15 cellular contexts compared by ENCODE assay signal in genomic region chr1:61013953-61014667, GRCh38.
"Had no signal": no experiment of that assay in that cellular context is flagged by ENCODE, and none has a peak within 500 bp of the region (broad histone marks: within the 10 kb centered on the region; RNA-seq: fewer than 3 reads in every experiment).

No MANE protein-coding gene starts in this region.

- DNase-seq: colonic mucosa; effector CD4-positive, alpha-beta T cell; foreskin keratinocyte; kidney; left cardiac atrium; mammary epithelial cell; naive thymus-derived CD4-positive, alpha-beta T cell; right cardiac atrium; stimulated activated CD4-positive, alpha-beta T cell treated with anti-CD3 and anti-CD28 coated beads, Interleukin-2, amount 100 ng/mL, for 48 hours; stimulated activated naive CD4-positive, alpha-beta T cell treated with Interleukin-2 at 50 U/mL for 16 hours; thyroid gland; upper lobe of right lung had no signal

- H3K4me2 ChIP-seq: smooth muscle cell had no signal

- H3K27me3 ChIP-seq: colonic mucosa, thyroid gland, upper lobe of right lung, vagina had no signal

- ATAC-seq: foreskin keratinocyte; naive thymus-derived CD4-positive, alpha-beta T cell; upper lobe of right lung had no signal

- H3K36me3 ChIP-seq: colonic mucosa, thyroid gland, upper lobe of right lung, vagina had no signal

- H3K9me3 ChIP-seq: colonic mucosa, thyroid gland, upper lobe of right lung, vagina had no signal

- H3K4me3 ChIP-seq: colonic mucosa, smooth muscle cell, thyroid gland, upper lobe of right lung, vagina had no signal

- FAIRE-seq: endothelial cell of umbilical vein, kidney had no signal

- H3K27ac ChIP-seq: colonic mucosa, foreskin keratinocyte, thyroid gland, upper lobe of right lung, vagina had no signal

- H3K4me1 ChIP-seq: colonic mucosa, foreskin keratinocyte, thyroid gland, upper lobe of right lung, vagina had no signal
